ENCODE assay signal across 2 cellular contexts in the genomic region with DNA sequence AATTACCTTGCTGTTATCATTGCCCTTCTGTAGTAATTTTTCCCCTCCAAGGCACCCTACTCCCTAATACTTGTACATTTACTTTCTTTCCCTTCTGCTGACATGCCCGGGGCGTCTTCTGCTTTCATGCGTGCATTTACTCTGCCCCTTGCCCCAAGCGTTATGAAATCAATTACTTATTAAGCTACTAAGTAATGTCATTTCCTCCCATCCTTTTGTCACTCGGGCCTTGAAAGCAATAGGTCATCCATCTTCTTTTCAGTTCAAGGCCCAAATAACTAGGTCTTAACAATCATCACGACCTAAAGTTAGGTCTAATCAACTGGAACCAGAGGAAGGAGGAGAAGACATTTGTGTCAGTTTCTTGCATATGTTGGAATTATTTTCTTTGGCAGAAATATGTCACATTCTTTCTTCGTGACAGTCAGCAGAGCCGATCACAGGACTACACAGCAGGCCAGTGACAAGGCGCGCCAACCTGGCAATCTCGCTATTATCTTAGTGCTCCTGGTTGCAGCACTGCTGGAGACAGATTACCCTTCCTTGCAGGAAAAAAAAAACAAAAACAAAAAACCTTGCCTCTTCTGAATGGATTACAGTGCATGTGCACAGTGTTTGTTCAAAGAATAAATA.
TF ChIP-seq lines count a peak whose summit lies in the region.

No MANE protein-coding gene starts in this region.

TF ChIP-seq in K562, 482 proteins besides CTCF, POLR2A, EP300 and RAD21 (continued from another document and continues in another):
- TF ChIP-seq, protein P1, sequence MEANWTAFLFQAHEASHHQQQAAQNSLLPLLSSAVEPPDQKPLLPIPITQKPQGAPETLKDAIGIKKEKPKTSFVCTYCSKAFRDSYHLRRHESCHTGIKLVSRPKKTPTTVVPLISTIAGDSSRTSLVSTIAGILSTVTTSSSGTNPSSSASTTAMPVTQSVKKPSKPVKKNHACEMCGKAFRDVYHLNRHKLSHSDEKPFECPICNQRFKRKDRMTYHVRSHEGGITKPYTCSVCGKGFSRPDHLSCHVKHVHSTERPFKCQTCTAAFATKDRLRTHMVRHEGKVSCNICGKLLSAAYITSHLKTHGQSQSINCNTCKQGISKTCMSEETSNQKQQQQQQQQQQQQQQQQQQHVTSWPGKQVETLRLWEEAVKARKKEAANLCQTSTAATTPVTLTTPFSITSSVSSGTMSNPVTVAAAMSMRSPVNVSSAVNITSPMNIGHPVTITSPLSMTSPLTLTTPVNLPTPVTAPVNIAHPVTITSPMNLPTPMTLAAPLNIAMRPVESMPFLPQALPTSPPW (CRISPR knock-in tag; IDR thresholded peaks at IDR 0.05), result no peak
- TF ChIP-seq PTBP1 (IDR thresholded peaks at IDR 0.05; ENCODE audit: low read depth, low read length) (no peak), U2AF1 (optimal IDR thresholded peaks at IDR 0.05; ENCODE audit: low read depth, low read length) (no peak), FOXA3 (CRISPR knock-in tag; conservative IDR thresholded peaks at IDR 0.05 in 1 of 2, IDR thresholded peaks at IDR 0.05 in 1 of 2) (no peak), DDX20 (tag; IDR thresholded peaks at IDR 0.05; ENCODE audit: low read depth) (no peak), KAT8 (IDR thresholded peaks at IDR 0.05; ENCODE audit: low read depth) (no peak), SOX6 (IDR thresholded peaks at IDR 0.05) (peak; percentile 91), NFATC3 (IDR thresholded peaks at IDR 0.05) (no peak), DIDO1 (tag; IDR thresholded peaks at IDR 0.05; ENCODE audit: low read depth) (no peak), SMARCC2 (IDR thresholded peaks at IDR 0.05; ENCODE audit: low read depth) (peak; percentile 80), RFX7 (CRISPR knock-in tag; IDR thresholded peaks at IDR 0.05) (no peak), ZNF239 (CRISPR knock-in tag; IDR thresholded peaks at IDR 0.05) (peak; percentile 76), MTA2 (IDR thresholded peaks at IDR 0.05; ENCODE audit: low read depth) (peak; percentile 94), NR2F6 (CRISPR knock-in tag; IDR thresholded peaks at IDR 0.05) (no peak), SIRT6 (IDR thresholded peaks at IDR 0.05; ENCODE audit: low read depth, low read length) (no peak), MIER1 (IDR thresholded peaks at IDR 0.05; ENCODE audit: low read depth) (no peak)
- TF ChIP-seq, protein P2, sequence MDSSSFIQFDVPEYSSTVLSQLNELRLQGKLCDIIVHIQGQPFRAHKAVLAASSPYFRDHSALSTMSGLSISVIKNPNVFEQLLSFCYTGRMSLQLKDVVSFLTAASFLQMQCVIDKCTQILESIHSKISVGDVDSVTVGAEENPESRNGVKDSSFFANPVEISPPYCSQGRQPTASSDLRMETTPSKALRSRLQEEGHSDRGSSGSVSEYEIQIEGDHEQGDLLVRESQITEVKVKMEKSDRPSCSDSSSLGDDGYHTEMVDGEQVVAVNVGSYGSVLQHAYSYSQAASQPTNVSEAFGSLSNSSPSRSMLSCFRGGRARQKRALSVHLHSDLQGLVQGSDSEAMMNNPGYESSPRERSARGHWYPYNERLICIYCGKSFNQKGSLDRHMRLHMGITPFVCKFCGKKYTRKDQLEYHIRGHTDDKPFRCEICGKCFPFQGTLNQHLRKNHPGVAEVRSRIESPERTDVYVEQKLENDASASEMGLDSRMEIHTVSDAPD (CRISPR knock-in tag; IDR thresholded peaks at IDR 0.05), result peak; percentile 76
- TF ChIP-seq, protein P3, sequence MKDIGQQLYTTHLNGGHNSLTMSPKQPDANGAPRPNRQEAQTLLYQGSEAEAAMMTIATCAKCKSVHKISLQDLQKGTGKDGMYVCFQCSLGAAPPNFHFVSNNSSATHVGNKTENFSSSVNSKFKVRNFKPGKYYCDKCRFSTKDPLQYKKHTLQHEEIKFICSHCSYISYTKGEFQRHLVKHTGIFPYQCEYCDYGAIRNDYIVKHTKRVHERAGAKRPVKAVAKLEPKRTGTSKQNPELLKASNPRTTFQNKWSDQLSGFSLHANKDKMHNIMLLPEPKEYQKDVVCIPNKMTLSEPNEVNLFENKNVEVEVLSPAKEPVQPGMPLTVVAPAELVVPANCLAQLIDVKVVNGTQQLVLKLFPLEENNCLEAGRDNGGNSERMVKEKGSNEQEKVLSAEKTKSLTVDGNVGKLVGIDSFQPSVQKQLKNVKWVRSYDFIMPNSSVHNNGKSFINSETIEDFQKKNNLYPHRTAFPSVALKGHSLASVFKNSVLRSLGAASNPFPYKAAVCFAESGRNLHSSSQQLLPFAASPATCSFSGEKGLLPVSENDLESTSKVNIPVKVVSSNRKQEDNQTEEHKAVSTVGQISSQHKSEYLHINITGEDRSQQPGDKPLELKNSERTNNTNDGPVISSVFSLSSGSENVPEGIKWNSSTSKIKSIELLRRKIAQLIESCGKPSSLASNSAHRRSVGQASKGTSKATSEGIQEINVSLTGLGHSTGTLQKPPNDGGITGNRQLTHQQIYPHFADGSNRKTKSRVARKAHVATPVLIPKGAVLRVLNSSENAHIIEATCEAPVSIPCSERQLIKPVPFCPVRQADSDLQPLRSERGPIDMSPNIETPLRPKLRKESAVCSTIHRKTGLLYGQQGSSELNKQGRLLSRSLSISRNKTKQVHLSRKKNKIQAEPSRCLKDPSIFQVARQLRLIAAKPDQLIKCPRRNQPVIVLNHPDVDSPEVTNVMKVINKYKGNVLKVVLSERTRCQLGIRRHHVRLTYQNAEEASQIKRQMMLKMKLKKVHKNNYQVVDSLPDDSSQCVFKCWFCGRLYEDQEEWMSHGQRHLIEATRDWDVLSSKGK (CRISPR knock-in tag; IDR thresholded peaks at IDR 0.05), result no peak
- TF ChIP-seq, protein P4, sequence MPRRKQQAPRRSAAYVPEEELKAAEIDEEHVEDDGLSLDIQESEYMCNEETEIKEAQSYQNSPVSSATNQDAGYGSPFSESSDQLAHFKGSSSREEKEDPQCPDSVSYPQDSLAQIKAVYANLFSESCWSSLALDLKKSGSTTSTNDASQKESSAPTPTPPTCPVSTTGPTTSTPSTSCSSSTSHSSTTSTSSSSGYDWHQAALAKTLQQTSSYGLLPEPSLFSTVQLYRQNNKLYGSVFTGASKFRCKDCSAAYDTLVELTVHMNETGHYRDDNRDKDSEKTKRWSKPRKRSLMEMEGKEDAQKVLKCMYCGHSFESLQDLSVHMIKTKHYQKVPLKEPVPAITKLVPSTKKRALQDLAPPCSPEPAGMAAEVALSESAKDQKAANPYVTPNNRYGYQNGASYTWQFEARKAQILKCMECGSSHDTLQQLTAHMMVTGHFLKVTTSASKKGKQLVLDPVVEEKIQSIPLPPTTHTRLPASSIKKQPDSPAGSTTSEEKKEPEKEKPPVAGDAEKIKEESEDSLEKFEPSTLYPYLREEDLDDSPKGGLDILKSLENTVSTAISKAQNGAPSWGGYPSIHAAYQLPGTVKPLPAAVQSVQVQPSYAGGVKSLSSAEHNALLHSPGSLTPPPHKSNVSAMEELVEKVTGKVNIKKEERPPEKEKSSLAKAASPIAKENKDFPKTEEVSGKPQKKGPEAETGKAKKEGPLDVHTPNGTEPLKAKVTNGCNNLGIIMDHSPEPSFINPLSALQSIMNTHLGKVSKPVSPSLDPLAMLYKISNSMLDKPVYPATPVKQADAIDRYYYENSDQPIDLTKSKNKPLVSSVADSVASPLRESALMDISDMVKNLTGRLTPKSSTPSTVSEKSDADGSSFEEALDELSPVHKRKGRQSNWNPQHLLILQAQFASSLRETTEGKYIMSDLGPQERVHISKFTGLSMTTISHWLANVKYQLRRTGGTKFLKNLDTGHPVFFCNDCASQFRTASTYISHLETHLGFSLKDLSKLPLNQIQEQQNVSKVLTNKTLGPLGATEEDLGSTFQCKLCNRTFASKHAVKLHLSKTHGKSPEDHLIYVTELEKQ (CRISPR knock-in tag; IDR thresholded peaks at IDR 0.05), result peak; percentile 84

TF ChIP-seq in liver, 16 proteins besides CTCF, POLR2A, EP300 and RAD21 (continued from another document):
- TF ChIP-seq, protein P5, sequence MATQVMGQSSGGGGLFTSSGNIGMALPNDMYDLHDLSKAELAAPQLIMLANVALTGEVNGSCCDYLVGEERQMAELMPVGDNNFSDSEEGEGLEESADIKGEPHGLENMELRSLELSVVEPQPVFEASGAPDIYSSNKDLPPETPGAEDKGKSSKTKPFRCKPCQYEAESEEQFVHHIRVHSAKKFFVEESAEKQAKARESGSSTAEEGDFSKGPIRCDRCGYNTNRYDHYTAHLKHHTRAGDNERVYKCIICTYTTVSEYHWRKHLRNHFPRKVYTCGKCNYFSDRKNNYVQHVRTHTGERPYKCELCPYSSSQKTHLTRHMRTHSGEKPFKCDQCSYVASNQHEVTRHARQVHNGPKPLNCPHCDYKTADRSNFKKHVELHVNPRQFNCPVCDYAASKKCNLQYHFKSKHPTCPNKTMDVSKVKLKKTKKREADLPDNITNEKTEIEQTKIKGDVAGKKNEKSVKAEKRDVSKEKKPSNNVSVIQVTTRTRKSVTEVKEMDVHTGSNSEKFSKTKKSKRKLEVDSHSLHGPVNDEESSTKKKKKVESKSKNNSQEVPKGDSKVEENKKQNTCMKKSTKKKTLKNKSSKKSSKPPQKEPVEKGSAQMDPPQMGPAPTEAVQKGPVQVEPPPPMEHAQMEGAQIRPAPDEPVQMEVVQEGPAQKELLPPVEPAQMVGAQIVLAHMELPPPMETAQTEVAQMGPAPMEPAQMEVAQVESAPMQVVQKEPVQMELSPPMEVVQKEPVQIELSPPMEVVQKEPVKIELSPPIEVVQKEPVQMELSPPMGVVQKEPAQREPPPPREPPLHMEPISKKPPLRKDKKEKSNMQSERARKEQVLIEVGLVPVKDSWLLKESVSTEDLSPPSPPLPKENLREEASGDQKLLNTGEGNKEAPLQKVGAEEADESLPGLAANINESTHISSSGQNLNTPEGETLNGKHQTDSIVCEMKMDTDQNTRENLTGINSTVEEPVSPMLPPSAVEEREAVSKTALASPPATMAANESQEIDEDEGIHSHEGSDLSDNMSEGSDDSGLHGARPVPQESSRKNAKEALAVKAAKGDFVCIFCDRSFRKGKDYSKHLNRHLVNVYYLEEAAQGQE (IDR thresholded peaks at IDR 0.05), result peak; percentile 55
- TF ChIP-seq FOXA2 (IDR thresholded peaks at IDR 0.05), result peak; percentile 49
- peak; percentile 22 for TF ChIP-seq NR2F2 (IDR thresholded peaks at IDR 0.05)
- no peak for TF ChIP-seq FOXA1 (IDR thresholded peaks at IDR 0.05)
- peak in 1 of 2 donors; percentile 9 for TF ChIP-seq EGR1 (IDR thresholded peaks at IDR 0.05; ENCODE audit: low read depth in 2 of 2)
- peak; percentile 72 to 85 for TF ChIP-seq HNF4A (conservative IDR thresholded peaks at IDR 0.05)
- TF ChIP-seq TAF1 (conservative IDR thresholded peaks at IDR 0.05), result no peak
- TF ChIP-seq SP1 (IDR thresholded peaks at IDR 0.05), result peak; percentile 43
- TF ChIP-seq, protein P6, sequence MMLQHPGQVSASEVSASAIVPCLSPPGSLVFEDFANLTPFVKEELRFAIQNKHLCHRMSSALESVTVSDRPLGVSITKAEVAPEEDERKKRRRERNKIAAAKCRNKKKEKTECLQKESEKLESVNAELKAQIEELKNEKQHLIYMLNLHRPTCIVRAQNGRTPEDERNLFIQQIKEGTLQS (IDR thresholded peaks at IDR 0.05), result no peak
- TF ChIP-seq JUND (IDR thresholded peaks at IDR 0.05), result peak in 1 of 2 donors; percentile 47
- TF ChIP-seq RXRA (IDR thresholded peaks at IDR 0.05), result peak in 1 of 2 donors; percentile 70
